1 cellular context compared by ENCODE assay signal in genomic region chr1:40161125-40161887, GRCh38.
A peak's percentile ranks its signal among the peaks of the same experiment; 100 is the strongest.
TF ChIP-seq lines count a peak whose summit lies in the region.

A gene with protein sequence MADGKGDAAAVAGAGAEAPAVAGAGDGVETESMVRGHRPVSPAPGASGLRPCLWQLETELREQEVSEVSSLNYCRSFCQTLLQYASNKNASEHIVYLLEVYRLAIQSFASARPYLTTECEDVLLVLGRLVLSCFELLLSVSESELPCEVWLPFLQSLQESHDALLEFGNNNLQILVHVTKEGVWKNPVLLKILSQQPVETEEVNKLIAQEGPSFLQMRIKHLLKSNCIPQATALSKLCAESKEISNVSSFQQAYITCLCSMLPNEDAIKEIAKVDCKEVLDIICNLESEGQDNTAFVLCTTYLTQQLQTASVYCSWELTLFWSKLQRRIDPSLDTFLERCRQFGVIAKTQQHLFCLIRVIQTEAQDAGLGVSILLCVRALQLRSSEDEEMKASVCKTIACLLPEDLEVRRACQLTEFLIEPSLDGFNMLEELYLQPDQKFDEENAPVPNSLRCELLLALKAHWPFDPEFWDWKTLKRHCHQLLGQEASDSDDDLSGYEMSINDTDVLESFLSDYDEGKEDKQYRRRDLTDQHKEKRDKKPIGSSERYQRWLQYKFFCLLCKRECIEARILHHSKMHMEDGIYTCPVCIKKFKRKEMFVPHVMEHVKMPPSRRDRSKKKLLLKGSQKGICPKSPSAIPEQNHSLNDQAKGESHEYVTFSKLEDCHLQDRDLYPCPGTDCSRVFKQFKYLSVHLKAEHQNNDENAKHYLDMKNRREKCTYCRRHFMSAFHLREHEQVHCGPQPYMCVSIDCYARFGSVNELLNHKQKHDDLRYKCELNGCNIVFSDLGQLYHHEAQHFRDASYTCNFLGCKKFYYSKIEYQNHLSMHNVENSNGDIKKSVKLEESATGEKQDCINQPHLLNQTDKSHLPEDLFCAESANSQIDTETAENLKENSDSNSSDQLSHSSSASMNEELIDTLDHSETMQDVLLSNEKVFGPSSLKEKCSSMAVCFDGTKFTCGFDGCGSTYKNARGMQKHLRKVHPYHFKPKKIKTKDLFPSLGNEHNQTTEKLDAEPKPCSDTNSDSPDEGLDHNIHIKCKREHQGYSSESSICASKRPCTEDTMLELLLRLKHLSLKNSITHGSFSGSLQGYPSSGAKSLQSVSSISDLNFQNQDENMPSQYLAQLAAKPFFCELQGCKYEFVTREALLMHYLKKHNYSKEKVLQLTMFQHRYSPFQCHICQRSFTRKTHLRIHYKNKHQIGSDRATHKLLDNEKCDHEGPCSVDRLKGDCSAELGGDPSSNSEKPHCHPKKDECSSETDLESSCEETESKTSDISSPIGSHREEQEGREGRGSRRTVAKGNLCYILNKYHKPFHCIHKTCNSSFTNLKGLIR (N-terminal part only) (plus strand): TSS chr1:40161387. CDS start chr1:40161400, 13 bp downstream.

TF ChIP-seq in K562, 482 proteins besides CTCF, POLR2A, EP300 and RAD21 (continued from another document and continues in another):
- TF ChIP-seq FOXO4 (CRISPR knock-in tag; IDR thresholded peaks at IDR 0.05), result no peak
- peak in 1 of 2 experiments; percentile 49; a peak in 2 of 4 replicates for TF ChIP-seq SRF (CRISPR knock-in tag; IDR thresholded peaks at IDR 0.05)
- TF ChIP-seq AFF4 (CRISPR knock-in tag; IDR thresholded peaks at IDR 0.05), result no peak
- no peak for TF ChIP-seq EHMT2 (IDR thresholded peaks at IDR 0.05)
- peak; percentile 88 for TF ChIP-seq ARID4B (CRISPR knock-in tag; IDR thresholded peaks at IDR 0.05)
- TF ChIP-seq, protein P1, sequence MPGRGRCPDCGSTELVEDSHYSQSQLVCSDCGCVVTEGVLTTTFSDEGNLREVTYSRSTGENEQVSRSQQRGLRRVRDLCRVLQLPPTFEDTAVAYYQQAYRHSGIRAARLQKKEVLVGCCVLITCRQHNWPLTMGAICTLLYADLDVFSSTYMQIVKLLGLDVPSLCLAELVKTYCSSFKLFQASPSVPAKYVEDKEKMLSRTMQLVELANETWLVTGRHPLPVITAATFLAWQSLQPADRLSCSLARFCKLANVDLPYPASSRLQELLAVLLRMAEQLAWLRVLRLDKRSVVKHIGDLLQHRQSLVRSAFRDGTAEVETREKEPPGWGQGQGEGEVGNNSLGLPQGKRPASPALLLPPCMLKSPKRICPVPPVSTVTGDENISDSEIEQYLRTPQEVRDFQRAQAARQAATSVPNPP (IDR thresholded peaks at IDR 0.05; ENCODE audit: borderline replicate concordance, insufficient read depth, insufficient read length), result no peak
- TF ChIP-seq NFXL1 (CRISPR knock-in tag; IDR thresholded peaks at IDR 0.05), result no peak
- TF ChIP-seq FOXP1 (CRISPR knock-in tag; IDR thresholded peaks at IDR 0.05), result peak; percentile 70; the same call in 1 of the 2 replicates
- no peak for TF ChIP-seq STAT5A (IDR thresholded peaks at IDR 0.05; ENCODE audit: borderline replicate concordance, low read length)
- TF ChIP-seq ZNF280A (IDR thresholded peaks at IDR 0.05; ENCODE audit: low read depth, partially characterized antibody), result no peak
- TF ChIP-seq CBX2 (IDR thresholded peaks at IDR 0.05; ENCODE audit: insufficient read depth, low read length, poor library complexity, severe bottlenecking), result no peak
- peak; percentile 82 for TF ChIP-seq RB1 (IDR thresholded peaks at IDR 0.05; ENCODE audit: low read depth)
- TF ChIP-seq ZZZ3 (IDR thresholded peaks at IDR 0.05), result no peak
- TF ChIP-seq TBL1XR1 (IDR thresholded peaks at IDR 0.05; ENCODE audit: low read length in 2 of 2), result peak; percentile 64 to 99; a peak in 3 of 4 replicates
- no peak for TF ChIP-seq HMG20B (CRISPR knock-in tag; IDR thresholded peaks at IDR 0.05)
- TF ChIP-seq ZNF79 (CRISPR knock-in tag; IDR thresholded peaks at IDR 0.05; ENCODE audit: low read depth), result no peak
- TF ChIP-seq, protein P2, sequence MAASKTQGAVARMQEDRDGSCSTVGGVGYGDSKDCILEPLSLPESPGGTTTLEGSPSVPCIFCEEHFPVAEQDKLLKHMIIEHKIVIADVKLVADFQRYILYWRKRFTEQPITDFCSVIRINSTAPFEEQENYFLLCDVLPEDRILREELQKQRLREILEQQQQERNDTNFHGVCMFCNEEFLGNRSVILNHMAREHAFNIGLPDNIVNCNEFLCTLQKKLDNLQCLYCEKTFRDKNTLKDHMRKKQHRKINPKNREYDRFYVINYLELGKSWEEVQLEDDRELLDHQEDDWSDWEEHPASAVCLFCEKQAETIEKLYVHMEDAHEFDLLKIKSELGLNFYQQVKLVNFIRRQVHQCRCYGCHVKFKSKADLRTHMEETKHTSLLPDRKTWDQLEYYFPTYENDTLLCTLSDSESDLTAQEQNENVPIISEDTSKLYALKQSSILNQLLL (CRISPR knock-in tag; IDR thresholded peaks at IDR 0.05; ENCODE audit: borderline replicate concordance), result no peak
- TF ChIP-seq HMGN3 (IDR thresholded peaks at IDR 0.05; ENCODE audit: borderline replicate concordance, extremely low read depth, insufficient read length, low read depth, low read length), result peak; percentile 93
- peak; percentile 64 for TF ChIP-seq GABPB1 (CRISPR knock-in tag; IDR thresholded peaks at IDR 0.05)
- TF ChIP-seq ZFP36 (IDR thresholded peaks at IDR 0.05; ENCODE audit: low read depth, low read length, partially characterized antibody), result no peak
- no peak for TF ChIP-seq MIER1 (IDR thresholded peaks at IDR 0.05; ENCODE audit: low read depth)
- TF ChIP-seq ZNF253 (CRISPR knock-in tag; conservative IDR thresholded peaks at IDR 0.05), result no peak
- 0 out of 2 replicates have a peak, but pooled peaks have one; percentile 27 for TF ChIP-seq ELF1 (tag; IDR thresholded peaks at IDR 0.05)
- no peak for TF ChIP-seq ZNF699 (CRISPR knock-in tag; IDR thresholded peaks at IDR 0.05; ENCODE audit: insufficient replicate concordance)
- 0 out of 2 replicates have a peak, but pooled peaks have one; percentile 35 for TF ChIP-seq MAFK (IDR thresholded peaks at IDR 0.05; ENCODE audit: low read length)
- TF ChIP-seq FOXP4 (CRISPR knock-in tag; IDR thresholded peaks at IDR 0.05; ENCODE audit: borderline replicate concordance), result 0 out of 2 replicates have a peak, but pooled peaks have one; percentile 24
- TF ChIP-seq E2F6 (IDR thresholded peaks at IDR 0.05; ENCODE audit: borderline replicate concordance in 1 of 2, extremely low read depth in 1 of 2, insufficient read depth in 1 of 2, insufficient read length in 1 of 2, low read depth in 1 of 2, low read length in 1 of 2, poor library complexity in 1 of 2, severe bottlenecking in 1 of 2), result peak; percentile 32 to 46
- TF ChIP-seq ADNP (tag; IDR thresholded peaks at IDR 0.05), result no peak
- 0 out of 2 replicates have a peak, but pooled peaks have one; percentile 53 for TF ChIP-seq ELF2 (CRISPR knock-in tag; IDR thresholded peaks at IDR 0.05)
- TF ChIP-seq ZNF436 (CRISPR knock-in tag; IDR thresholded peaks at IDR 0.05), result no peak
